ENCODE assay signal across 13 cellular contexts in the genomic region with DNA sequence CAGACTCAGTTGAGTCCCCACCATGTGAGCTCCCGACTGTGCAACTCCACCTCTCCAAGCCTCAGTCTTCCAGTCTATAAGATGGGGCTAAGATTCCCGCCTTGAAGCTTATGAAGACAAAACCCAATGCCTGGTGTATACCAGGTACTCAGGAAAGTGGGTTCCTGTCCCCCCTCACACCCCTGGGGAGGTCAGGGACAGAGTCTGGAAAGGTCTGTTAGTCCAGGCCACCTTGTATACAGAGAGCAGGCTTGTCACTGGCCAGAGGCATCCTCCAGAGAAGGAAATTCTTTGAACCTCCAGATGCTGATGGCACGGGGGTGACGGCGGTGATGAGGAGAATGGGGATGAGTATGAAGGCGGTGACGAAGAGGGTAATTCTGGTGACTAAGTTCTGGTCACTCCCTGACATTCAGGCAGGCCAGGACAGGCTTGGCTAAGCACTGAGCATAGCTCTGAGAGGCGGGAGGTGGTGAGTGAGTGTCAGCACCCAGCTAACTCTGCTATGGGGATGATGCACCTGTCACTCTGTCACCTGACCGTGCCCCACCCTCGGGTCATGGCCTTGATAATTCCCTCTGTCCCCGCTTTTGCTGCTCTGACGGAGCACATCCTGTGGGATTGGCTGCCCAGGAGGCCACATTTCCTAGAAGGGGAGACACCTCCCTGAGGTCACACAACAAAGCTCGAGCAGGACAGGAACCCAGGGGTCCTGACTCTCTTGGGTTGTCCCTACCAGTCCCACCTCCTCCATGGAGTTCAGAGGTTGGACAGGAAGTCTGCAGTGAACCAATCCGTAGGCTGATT. TPM values are rescaled to one million over a fixed set of nuclear protein-coding genes. Genes with fewer than 3 reads are reported as not detected.
DNase-seq lines count a peak whose midpoint lies in the region; ATAC-seq and TF ChIP-seq lines count a peak whose summit lies in the region.
"Had no signal": no experiment of that assay in that cellular context is flagged by ENCODE, and none has a peak within 500 bp of the region (broad histone marks: within the 10 kb centered on the region; RNA-seq: fewer than 3 reads in every experiment).

No MANE protein-coding gene starts in this region.

- peak overlapping the region in 9 of 11 experiments; percentile 22 to 82 (median 70); a peak in 15 of 22 replicates for H3K4me2 ChIP-seq in BLaER1 treated with 17β-estradiol and CSF1 and Interleukin-3, amounts not matched to agents 10 nM and 100 nM

- CTCF ChIA-PET in MCF 10A (lab: Yijun Ruan, JAX): interaction anchor here (0.7 to 0.9 kb wide), 2 partner anchors 20 to 296 kb away, joined by 3 read pairs; no protein-coding TSS in a partner anchor

- H3K36me3 ChIP-seq in BLaER1 treated with 17β-estradiol and CSF1 and Interleukin-3, amounts not matched to agents 10 nM and 100 nM: no peaks in the 10 kb centered on the region
- H3K36me3 ChIP-seq: prostate gland had no signal

- H3K4me3 Mint-ChIP-seq in MCF 10A (ENCODE audit: unreplicated experiment): no peak overlapping the region
- H3K4me3 Mint-ChIP-seq: activated naive CD4-positive, alpha-beta T cell treated with anti-CD3 and anti-CD28 coated beads for 36 hours; T-helper 17 cell had no signal

- H3K36me3 Mint-ChIP-seq in MCF 10A (ENCODE audit: insufficient read depth, unreplicated experiment): peaks cover 11% of the 10 kb centered on the region

- peaks cover 0 to 13% (median 0%) of the 10 kb centered on the region in 11 experiments; a peak in 4 of 22 replicates for H4K20me1 ChIP-seq in BLaER1 treated with 17β-estradiol and CSF1 and Interleukin-3, amounts not matched to agents 10 nM and 100 nM

- no peaks in the 10 kb centered on the region for H3K9me3 Mint-ChIP-seq in MCF 10A (ENCODE audit: unreplicated experiment)
- H3K9me3 Mint-ChIP-seq: activated naive CD4-positive, alpha-beta T cell treated with anti-CD3 and anti-CD28 coated beads for 36 hours had no signal

- POLR2A ChIA-PET in MCF 10A (lab: Yijun Ruan, JAX): interaction anchor here (0.6 to 4.4 kb wide), 11 partner anchors 11 to 291 kb away, joined by 3 to 23 read pairs (median 4); a partner anchor contains a TSS

- H3K27ac Mint-ChIP-seq in MCF 10A (ENCODE audit: low read depth, unreplicated experiment): peak overlapping the region; percentile 81
- H3K27ac Mint-ChIP-seq: activated naive CD4-positive, alpha-beta T cell treated with anti-CD3 and anti-CD28 coated beads for 36 hours; T-helper 17 cell had no signal

- no peak overlapping the region for H3K4me3 ChIP-seq in BLaER1 treated with 17β-estradiol and CSF1 and Interleukin-3, amounts not matched to agents 10 nM and 100 nM
- H3K4me3 ChIP-seq: prostate gland had no signal

- DNase-seq in MCF 10A (ENCODE audit: unreplicated experiment) (peak; percentile 72), myocyte (ENCODE audit: low read depth) (peak; percentile 87), mucosa of gallbladder (ENCODE audit: low spot score) (no peak)
- DNase-seq: activated naive CD4-positive, alpha-beta T cell treated with anti-CD3 and anti-CD28 coated beads for 36 hours; Calu3; NCI-H226; T-helper 17 cell had no signal

- 0 out of 22 replicates have a peak overlapping the region, but pooled peaks of 1 of the 11 experiments have one; percentile 25 for H3K9ac ChIP-seq in BLaER1 treated with 17β-estradiol and CSF1 and Interleukin-3, amounts not matched to agents 10 nM and 100 nM

- peak; percentile 36 for ATAC-seq in HG02798 (IDR thresholded peaks at IDR 0.05; ENCODE audit: poor library complexity, unreplicated experiment)
- no peak for ATAC-seq in GM18868 (IDR thresholded peaks at IDR 0.05; ENCODE audit: unreplicated experiment)
- ATAC-seq in GM19455 (IDR thresholded peaks at IDR 0.05; ENCODE audit: unreplicated experiment): no peak
- ATAC-seq in HG03571 (IDR thresholded peaks at IDR 0.05; ENCODE audit: unreplicated experiment): no peak
- ATAC-seq: T-helper 17 cell had no signal

- H3K27ac ChIP-seq in BLaER1 treated with 17β-estradiol and CSF1 and Interleukin-3, amounts not matched to agents 10 nM and 100 nM: no peak overlapping the region
- H3K27ac ChIP-seq: prostate gland had no signal

- TF ChIP-seq CTCF in MCF 10A (IDR thresholded peaks at IDR 0.05; ENCODE audit: unreplicated experiment): no peak

- intact Hi-C loops in MCF 10A (cut with micrococcal nuclease): loop anchor here (1.0 to 2.0 kb wide), 3 partner anchors 30 to 49 kb away; no protein-coding TSS in a partner anchor

- H3K9me3 ChIP-seq in BLaER1 treated with 17β-estradiol and CSF1 and Interleukin-3, amounts not matched to agents 10 nM and 100 nM (replicated peaks in 1 of 11): no peaks in the 10 kb centered on the region; a peak in 1 of 22 replicates
- H3K9me3 ChIP-seq: prostate gland had no signal

- peaks cover 3 to 48% (median 40%) of the 10 kb centered on the region in 10 experiments; a peak in 18 of 20 replicates for H3K4me1 ChIP-seq in BLaER1 treated with 17β-estradiol and CSF1 and Interleukin-3, amounts not matched to agents 10 nM and 100 nM
- H3K4me1 ChIP-seq: prostate gland had no signal

- peaks cover 14% of the 10 kb centered on the region for H3K4me1 Mint-ChIP-seq in MCF 10A (ENCODE audit: insufficient read depth, unreplicated experiment)

- H3K27me3 Mint-ChIP-seq in MCF 10A (ENCODE audit: insufficient read depth, unreplicated experiment): no peaks in the 10 kb centered on the region

- TSS peak; percentile 19 for BruUV-seq in MCF 10A (replicated peaks; lab: Mats Ljungman, UMichigan)

- peaks cover 0 to 40% (median 0%) of the 10 kb centered on the region in 11 experiments; a peak in 4 of 22 replicates for H3K27me3 ChIP-seq in BLaER1 treated with 17β-estradiol and CSF1 and Interleukin-3, amounts not matched to agents 10 nM and 100 nM

RNA-seq across cellular contexts. Expression of a gene that starts 30.9 kb away (rescaled TPM):
- total RNA-seq in MCF 10A (2022): 354 and 425 TPM in 2 replicates
- total RNA-seq in myocyte: 98.5 and 111 TPM in 2 replicates
- polyA plus RNA-seq in myocyte (2012): 139 TPM
- total RNA-seq in mucosa of gallbladder: 131 TPM
